19 cellular contexts compared by ENCODE assay signal in the genomic region with DNA sequence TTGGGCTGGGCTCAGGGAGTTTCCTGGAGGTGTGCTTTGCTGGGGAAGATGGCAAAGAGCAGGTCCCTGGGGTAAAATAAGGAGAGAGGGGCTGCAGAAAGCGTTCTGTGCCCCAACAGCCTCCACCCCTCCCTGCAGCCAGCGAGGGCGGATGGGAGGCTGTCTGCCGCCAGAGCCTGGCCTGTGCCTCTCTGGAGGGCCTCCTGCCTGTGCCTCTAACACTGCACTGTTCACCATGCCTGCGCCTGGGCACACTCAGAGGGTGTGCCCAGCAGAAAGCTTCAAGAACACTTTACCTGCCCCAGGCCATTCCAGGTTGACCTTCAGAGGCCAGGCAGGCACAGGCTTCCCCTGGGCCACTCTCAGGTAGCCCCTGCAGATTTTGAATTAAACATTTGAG.
A peak's percentile ranks its signal among the peaks of the same experiment; 100 is the strongest.
DNase-seq lines count a peak whose midpoint lies in the region; ATAC-seq, FAIRE-seq and TF ChIP-seq lines count a peak whose summit lies in the region.
"Had no signal": no experiment of that assay in that cellular context is flagged by ENCODE, and none has a peak within 500 bp of the region (broad histone marks: within the 10 kb centered on the region; RNA-seq: fewer than 3 reads in every experiment).

No MANE protein-coding gene starts in this region.

- no peak overlapping the region for H3K4me3 Mint-ChIP-seq in endothelial cell (ENCODE audit: unreplicated experiment)
- H3K4me3 Mint-ChIP-seq: CD4-positive, CD25-positive, alpha-beta regulatory T cell; GM23338 had no signal

- H3K4me2 ChIP-seq in neuronal stem cell (ENCODE audit: insufficient read depth, low read length, poor library complexity, severe bottlenecking), result no peak overlapping the region
- H3K4me2 ChIP-seq: GM23338 had no signal

- FAIRE-seq in kidney (lab: Jason Lieb, UNC), result no peak
- FAIRE-seq: A204.1, D721Med, G401.6, GM12891, H54 had no signal

- H3K27ac Mint-ChIP-seq in endothelial cell (ENCODE audit: unreplicated experiment), result no peak overlapping the region
- H3K27ac Mint-ChIP-seq: CD4-positive, CD25-positive, alpha-beta regulatory T cell; GM23338 had no signal

- TF ChIP-seq CTCF in RWPE2 (IDR thresholded peaks at IDR 0.05; ENCODE audit: poor library complexity, severe bottlenecking), result no peak
- TF ChIP-seq CTCF in kidney (IDR thresholded peaks at IDR 0.05; ENCODE audit: borderline replicate concordance, extremely low read depth, insufficient read depth), result no peak
- TF ChIP-seq CTCF in upper lobe of right lung (IDR thresholded peaks at IDR 0.05), result no peak
- TF ChIP-seq CTCF in endothelial cell (IDR thresholded peaks at IDR 0.05; ENCODE audit: unreplicated experiment), result no peak

- H2AFZ ChIP-seq in neuronal stem cell (ENCODE audit: low read length), result no peak overlapping the region
- H2AFZ ChIP-seq: GM23338 had no signal

- no peak overlapping the region for H2BK120ac ChIP-seq in neuronal stem cell (ENCODE audit: low read depth, low read length)

- H3K9ac ChIP-seq in kidney (ENCODE audit: low read length in 2 of 2) (no peak overlapping the region), neuronal stem cell (ENCODE audit: low read depth, low read length, poor library complexity) (no peak overlapping the region)

- no peak overlapping the region for H2BK5ac ChIP-seq in neuronal stem cell (ENCODE audit: low read length)

- H3K14ac ChIP-seq in neuronal stem cell (ENCODE audit: low read length), result no peak overlapping the region

- no peak overlapping the region for H3K18ac ChIP-seq in neuronal stem cell (ENCODE audit: low read length)

- peaks cover 4% of the 10 kb centered on the region for H3K27me3 Mint-ChIP-seq in endothelial cell (ENCODE audit: unreplicated experiment)

- no peak for ATAC-seq in RWPE2 (ENCODE audit: low read depth)
- ATAC-seq in upper lobe of right lung, result no peak
- no peak for ATAC-seq in GM21526 (IDR thresholded peaks at IDR 0.05; ENCODE audit: low FRiP score, unreplicated experiment)
- ATAC-seq: GM23338 had no signal

- peak; percentile 39 for DNase-seq in RWPE2 (ENCODE audit: low spot score)
- DNase-seq in kidney, result peak; percentile 53
- DNase-seq in neuronal stem cell (ENCODE audit: low spot score), result no peak
- DNase-seq in upper lobe of right lung, result peak; percentile 23
- DNase-seq in endothelial cell (ENCODE audit: low spot score), result no peak
- DNase-seq: ACHN; BE2C; C1 segment of cervical spinal cord; Caco-2; CD4-positive, CD25-positive, alpha-beta regulatory T cell; HCEC 1CT had no signal

- no peak overlapping the region for H2BK15ac ChIP-seq in neuronal stem cell (ENCODE audit: low read length)

- H3K9me3 Mint-ChIP-seq in endothelial cell (ENCODE audit: unreplicated experiment), result no peaks in the 10 kb centered on the region
- H3K9me3 Mint-ChIP-seq: CD4-positive, CD25-positive, alpha-beta regulatory T cell; GM23338 had no signal

- no peak overlapping the region for H2BK12ac ChIP-seq in neuronal stem cell (ENCODE audit: low read length)

- H2AK5ac ChIP-seq in neuronal stem cell (ENCODE audit: low read depth, low read length), result peak overlapping the region; percentile 49

- no peak overlapping the region for H4K91ac ChIP-seq in neuronal stem cell (ENCODE audit: low read depth, low read length, poor library complexity)

- H3K36me3 ChIP-seq in RWPE2 (ENCODE audit: low read depth) (no peaks in the 10 kb centered on the region), kidney (ENCODE audit: control insufficient read depth in 1 of 2, insufficient read depth in 2 of 2, low read length in 2 of 2) (no peaks in the 10 kb centered on the region), neuronal stem cell (replicated peaks in 1 of 2; ENCODE audit: control insufficient read depth in 2 of 2, insufficient read depth in 2 of 2, low read length in 2 of 2) (no peaks in the 10 kb centered on the region), upper lobe of right lung (no peaks in the 10 kb centered on the region)
- H3K36me3 ChIP-seq: BE2C had no signal

- intact Hi-C loops in kidney (cut with DNase I), result no loop called here
- intact Hi-C loops in upper lobe of right lung (cut with DNase I), result no loop called here

- no CpG with 5 or more reads among the region's 5 CpGs for WGBS in neuronal stem cell (ENCODE audit: extremely low coverage in 2 of 2, insufficient read length in 2 of 2, insufficient replicate concordance in 1 of 2), 2 donors

- H3K4me1 ChIP-seq in RWPE2 (ENCODE audit: insufficient read depth, poor library complexity, severe bottlenecking) (no peaks in the 10 kb centered on the region), kidney (ENCODE audit: control insufficient read depth in 1 of 2, insufficient read depth in 1 of 2, low read depth in 1 of 2, low read length in 2 of 2) (no peaks in the 10 kb centered on the region), neuronal stem cell (ENCODE audit: control insufficient read depth in 2 of 2, insufficient read depth in 1 of 2, low read depth in 1 of 2, low read length in 2 of 2) (peaks cover 0 to 3% of the 10 kb centered on the region in 2 donors), upper lobe of right lung (no peaks in the 10 kb centered on the region)
- H3K4me1 ChIP-seq: BE2C, Caco-2 had no signal

- no peaks in the 10 kb centered on the region for H3K4me1 Mint-ChIP-seq in endothelial cell (ENCODE audit: unreplicated experiment)
- H3K4me1 Mint-ChIP-seq: GM23338 had no signal

- no peaks in the 10 kb centered on the region for H3K79me1 ChIP-seq in neuronal stem cell (ENCODE audit: low read depth, low read length)

- no peak overlapping the region for H3K4me3 ChIP-seq in RWPE2 (ENCODE audit: severe bottlenecking)
- H3K4me3 ChIP-seq in kidney (ENCODE audit: low read length in 2 of 2), result no peak overlapping the region
- H3K4me3 ChIP-seq in neuronal stem cell (ENCODE audit: low read length in 2 of 2), result peak overlapping the region in 1 of 2 donors; percentile 49
- H3K4me3 ChIP-seq in upper lobe of right lung, result no peak overlapping the region
- H3K4me3 ChIP-seq: GM23338 had no signal

- no peak overlapping the region for H3K23ac ChIP-seq in neuronal stem cell (ENCODE audit: low read depth, low read length, poor library complexity)

- no peaks in the 10 kb centered on the region for H3K36me3 Mint-ChIP-seq in endothelial cell (ENCODE audit: low read depth, unreplicated experiment)
- H3K36me3 Mint-ChIP-seq: CD4-positive, CD25-positive, alpha-beta regulatory T cell had no signal

- no peak overlapping the region for H4K8ac ChIP-seq in neuronal stem cell (ENCODE audit: low read depth, low read length)

- no peak overlapping the region for H3K27ac ChIP-seq in RWPE2 (ENCODE audit: poor library complexity, severe bottlenecking)
- H3K27ac ChIP-seq in kidney (ENCODE audit: low read depth in 2 of 2, low read length in 2 of 2), result no peak overlapping the region
- no peak overlapping the region for H3K27ac ChIP-seq in neuronal stem cell (replicated peaks; ENCODE audit: low read length)
- H3K27ac ChIP-seq in upper lobe of right lung, result no peak overlapping the region
- H3K27ac ChIP-seq: HL-60 had no signal

- no peak overlapping the region for H3K4ac ChIP-seq in neuronal stem cell (ENCODE audit: low read length)

- H3K27me3 ChIP-seq in RWPE2 (ENCODE audit: insufficient read depth, poor library complexity, severe bottlenecking), result no peaks in the 10 kb centered on the region
- H3K27me3 ChIP-seq in neuronal stem cell (ENCODE audit: control insufficient read depth in 3 of 3, insufficient read depth in 3 of 3, low read depth in 1 of 3, low read length in 3 of 3), result peaks cover 0 to 5% (median 2%) of the 10 kb centered on the region in 3 experiments
- no peaks in the 10 kb centered on the region for H3K27me3 ChIP-seq in upper lobe of right lung
- H3K27me3 ChIP-seq: BE2C had no signal

- H3K9me3 ChIP-seq in RWPE2 (ENCODE audit: severe bottlenecking) (no peaks in the 10 kb centered on the region), kidney (ENCODE audit: control insufficient read depth in 1 of 2, low read length in 2 of 2) (no peaks in the 10 kb centered on the region), neuronal stem cell (replicated peaks in 1 of 2; ENCODE audit: control insufficient read depth in 2 of 2, insufficient read depth in 1 of 2, low read depth in 1 of 2, low read length in 2 of 2) (no peaks in the 10 kb centered on the region), upper lobe of right lung (no peaks in the 10 kb centered on the region)
- H3K9me3 ChIP-seq: BE2C, Caco-2 had no signal

Comparison
In these comparisons a context has a peak if more than half of its experiments do, and no peak if none do; other contexts are left out.
1. DNase-seq: peak in RWPE2 (single experiment), kidney (single experiment) and upper lobe of right lung (single experiment); none in neuronal stem cell (single experiment) and endothelial cell (single experiment).